1 cellular context compared by ENCODE assay signal in genomic region chr11:66277475-66278391, GRCh38.
TF ChIP-seq lines count a peak whose summit lies in the region.

Gene CNIH2, plus strand, starts transcription at chr11:66278175. Its CDS starts 282 bp downstream, at chr11:66278457.

TF ChIP-seq in HepG2, 621 proteins besides CTCF, POLR2A, EP300 and RAD21 (continued from another document):
- peak; percentile 52; the same call in 1 of the 2 replicates for TF ChIP-seq ARID4A (CRISPR knock-in tag; IDR thresholded peaks at IDR 0.05; ENCODE audit: borderline replicate concordance)
- TF ChIP-seq DBP (CRISPR knock-in tag; IDR thresholded peaks at IDR 0.05; ENCODE audit: not compliant biosample characterization), result no peak
- no peak for TF ChIP-seq ZNF530 (CRISPR knock-in tag; IDR thresholded peaks at IDR 0.05; ENCODE audit: low read depth)
- TF ChIP-seq RAD51 (IDR thresholded peaks at IDR 0.05; ENCODE audit: borderline replicate concordance), result no peak
- 0 out of 2 replicates have a peak, but pooled peaks have one; percentile 45 for TF ChIP-seq HINFP (CRISPR knock-in tag; IDR thresholded peaks at IDR 0.05; ENCODE audit: low read depth)
- no peak for TF ChIP-seq IKZF1 (IDR thresholded peaks at IDR 0.05)
- no peak for TF ChIP-seq MAZ (IDR thresholded peaks at IDR 0.05; ENCODE audit: borderline replicate concordance, low read depth, low read length)
- TF ChIP-seq MAZ (CRISPR knock-in tag; IDR thresholded peaks at IDR 0.05; ENCODE audit: low read depth), result no peak
- no peak for TF ChIP-seq CAMTA2 (CRISPR knock-in tag; IDR thresholded peaks at IDR 0.05; ENCODE audit: borderline replicate concordance)
- TF ChIP-seq PBX2 (CRISPR knock-in tag; IDR thresholded peaks at IDR 0.05), result no peak
- no peak for TF ChIP-seq NFE2 (CRISPR knock-in tag; IDR thresholded peaks at IDR 0.05)
- no peak for TF ChIP-seq NBN (conservative IDR thresholded peaks at IDR 0.05)
- TF ChIP-seq POLR2AphosphoS5 (IDR thresholded peaks at IDR 0.05; ENCODE audit: low read depth, low read length), result no peak
- TF ChIP-seq NFYC (CRISPR knock-in tag; IDR thresholded peaks at IDR 0.05), result no peak
- no peak for TF ChIP-seq NFIC (IDR thresholded peaks at IDR 0.05; ENCODE audit: low read length)
- 0 out of 2 replicates have a peak, but pooled peaks have one; percentile 24 for TF ChIP-seq ZNF446 (CRISPR knock-in tag; IDR thresholded peaks at IDR 0.05)
- no peak for TF ChIP-seq ZNF513 (CRISPR knock-in tag; conservative IDR thresholded peaks at IDR 0.05)
- no peak for TF ChIP-seq ZEB1 (IDR thresholded peaks at IDR 0.05; ENCODE audit: insufficient replicate concordance, low read depth)
- TF ChIP-seq LBX2 (CRISPR knock-in tag; IDR thresholded peaks at IDR 0.05; ENCODE audit: borderline replicate concordance), result no peak
- TF ChIP-seq MEIS2 (CRISPR knock-in tag; IDR thresholded peaks at IDR 0.05), result no peak
- peak; percentile 53 for TF ChIP-seq HNRNPK (IDR thresholded peaks at IDR 0.05; ENCODE audit: low read depth, low read length, poor library complexity, severe bottlenecking)
- no peak for TF ChIP-seq NCOR1 (IDR thresholded peaks at IDR 0.05; ENCODE audit: borderline replicate concordance, low read length)
- TF ChIP-seq KMT2A (CRISPR knock-in tag; IDR thresholded peaks at IDR 0.05), result no peak
- no peak for TF ChIP-seq PHF20 (CRISPR knock-in tag; IDR thresholded peaks at IDR 0.05)
- TF ChIP-seq HNRNPL (IDR thresholded peaks at IDR 0.05; ENCODE audit: low read depth, low read length), result no peak
- TF ChIP-seq SKIL (CRISPR knock-in tag; IDR thresholded peaks at IDR 0.05; ENCODE audit: borderline replicate concordance), result no peak
- no peak for TF ChIP-seq TBX3 (IDR thresholded peaks at IDR 0.05; ENCODE audit: borderline replicate concordance)
- TF ChIP-seq ELK4 (CRISPR knock-in tag; IDR thresholded peaks at IDR 0.05; ENCODE audit: borderline replicate concordance), result no peak
- no peak for TF ChIP-seq KMT2B (CRISPR knock-in tag; IDR thresholded peaks at IDR 0.05)
- no peak for TF ChIP-seq RFX1 (IDR thresholded peaks at IDR 0.05)
- no peak for TF ChIP-seq ZNF775 (CRISPR knock-in tag; IDR thresholded peaks at IDR 0.05; ENCODE audit: borderline replicate concordance)
- no peak for TF ChIP-seq ZNF331 (CRISPR knock-in tag; IDR thresholded peaks at IDR 0.05)
- no peak for TF ChIP-seq CEBPG (CRISPR knock-in tag; IDR thresholded peaks at IDR 0.05)
